Comparison of ENCODE assay signal across 16 cellular contexts in the genomic region with DNA sequence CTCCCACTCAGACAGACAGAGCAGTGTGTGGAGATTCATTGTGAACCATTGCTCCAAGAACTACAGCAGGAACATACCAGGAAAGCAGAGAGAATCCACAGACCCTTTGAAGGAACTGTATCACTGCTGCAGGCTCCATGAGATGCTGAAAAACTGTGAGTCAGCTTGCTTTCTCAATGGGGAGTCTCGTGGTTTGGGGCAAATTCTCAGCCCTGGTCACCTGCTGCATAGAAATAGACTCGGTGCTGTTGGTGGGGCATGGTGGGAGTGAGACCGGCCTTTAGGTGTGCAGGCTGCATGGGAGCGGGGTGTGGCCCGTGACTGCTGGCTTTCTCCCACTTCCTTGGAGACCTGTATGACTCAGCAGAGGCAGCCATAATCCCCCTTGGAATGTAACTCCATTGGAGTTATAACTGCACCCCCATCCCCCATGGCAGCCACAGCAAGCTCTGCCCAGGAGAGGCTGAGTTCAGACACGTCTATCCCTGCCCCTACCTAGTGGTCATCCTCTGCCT. TPM values are rescaled to one million over a fixed set of nuclear protein-coding genes. Genes with fewer than 3 reads are reported as not detected.
DNase-seq lines count a peak whose midpoint lies in the region; ATAC-seq and TF ChIP-seq lines count a peak whose summit lies in the region.
"Had no signal": no experiment of that assay in that cellular context is flagged by ENCODE, and none has a peak within 500 bp of the region (broad histone marks: within the 10 kb centered on the region; RNA-seq: fewer than 3 reads in every experiment).

No MANE protein-coding gene starts in this region.

- peak overlapping the region; percentile 87 for H3K27ac ChIP-seq in HCT116 (ENCODE audit: low read depth, low read length)
- H3K27ac ChIP-seq in Panc1 (ENCODE audit: low read length), result peak overlapping the region; percentile 17; the same call in 1 of the 2 replicates
- H3K27ac ChIP-seq: Peyer's patch had no signal

- H3K4me1 ChIP-seq in HCT116 (ENCODE audit: control insufficient read depth in 1 of 2, insufficient read depth in 2 of 2, low read length in 2 of 2) (peaks cover 33 to 58% of the 10 kb centered on the region in 2 experiments), Panc1 (ENCODE audit: control insufficient read depth, insufficient read depth, low read length) (peaks cover 3% of the 10 kb centered on the region; the same call in 1 of the 2 replicates), skeletal muscle satellite cell (ENCODE audit: control insufficient read depth, insufficient read depth, low read length) (peaks cover 22% of the 10 kb centered on the region)
- H3K4me1 ChIP-seq: Peyer's patch had no signal

- peak; percentile 85 for ATAC-seq in HCT116
- peak; percentile 75 for ATAC-seq in Panc1
- ATAC-seq: GM12878, right cardiac atrium had no signal

- H3K9ac ChIP-seq in HCT116 (ENCODE audit: low read length), result peak overlapping the region; percentile 69
- H3K9ac ChIP-seq in skeletal muscle satellite cell (ENCODE audit: low read depth, low read length), result no peak overlapping the region

- peak overlapping the region; percentile 86 for H3K4me2 ChIP-seq in HCT116 (ENCODE audit: low read length)
- H3K4me2 ChIP-seq in skeletal muscle satellite cell (ENCODE audit: low read length), result peak overlapping the region; percentile 32

- CTCF ChIA-PET in HCT116 (lab: Charles Lee) (no interaction called here), Panc1 (lab: Charles Lee) (interaction anchor here (0.6 kb wide), 1 partner anchor 973 kb away, joined by 4 read pairs; no protein-coding TSS in a partner anchor)

- TF ChIP-seq CTCF in HCT116 (IDR thresholded peaks at IDR 0.05 in 2 of 3, conservative IDR thresholded peaks at IDR 0.05 in 1 of 3; ENCODE audit: borderline replicate concordance in 1 of 3, insufficient read depth in 1 of 3, low read depth in 2 of 3, low read length in 2 of 3) (no peak), Panc1 (IDR thresholded peaks at IDR 0.05) (no peak), fibroblast of mammary gland (conservative IDR thresholded peaks at IDR 0.05; ENCODE audit: control insufficient read depth, insufficient read depth, low read depth, low read length) (no peak)

- no peaks in the 10 kb centered on the region for H3K36me3 ChIP-seq in HCT116 (ENCODE audit: control insufficient read depth in 1 of 2, insufficient read depth in 2 of 2, low read length in 2 of 2)
- H3K36me3 ChIP-seq in Panc1 (ENCODE audit: control insufficient read depth, insufficient read depth, low read length), result no peaks in the 10 kb centered on the region
- peaks cover 27% of the 10 kb centered on the region for H3K36me3 ChIP-seq in skeletal muscle satellite cell (ENCODE audit: insufficient read depth, low read length)
- H3K36me3 ChIP-seq: Peyer's patch had no signal

- intact Hi-C loops in HCT116 (cut with micrococcal nuclease), result no loop called here
- intact Hi-C loops in Panc1 (cut with micrococcal nuclease; ENCODE audit: unreplicated experiment), result no loop called here

- H2AFZ ChIP-seq in HCT116 (ENCODE audit: low read depth, low read length, poor library complexity, severe bottlenecking), result no peak overlapping the region

- no peak for TF ChIP-seq POLR2A in HCT116 (IDR thresholded peaks at IDR 0.05; ENCODE audit: borderline replicate concordance, extremely low read depth, insufficient read depth, insufficient read length)

- POLR2A ChIA-PET in HCT116 (lab: Charles Lee), result interaction anchor here (1.2 kb wide), 2 partner anchors 33 to 35 kb away, joined by 3 read pairs; a partner anchor contains a TSS
- POLR2A ChIA-PET in Panc1 (lab: Charles Lee), result interaction anchor here (0.6 to 0.7 kb wide), 2 partner anchors 26 to 907 kb away, joined by 8 to 13 read pairs; no protein-coding TSS in a partner anchor

- H3K79me2 ChIP-seq in HCT116 (ENCODE audit: insufficient read depth, low read length), result peaks cover 36% of the 10 kb centered on the region

- H3K4me3 ChIP-seq in HCT116 (replicated peaks in 1 of 2; ENCODE audit: low read depth in 1 of 2, low read length in 2 of 2) (peak overlapping the region; percentile 28 to 52), Panc1 (ENCODE audit: low read depth in 2 of 2, low read length in 2 of 2) (peak overlapping the region in 1 of 2 experiments; percentile 27; a peak in 2 of 4 replicates), fibroblast of mammary gland (ENCODE audit: control insufficient read depth, low read depth, low read length) (no peak overlapping the region), skeletal muscle satellite cell (ENCODE audit: low read length) (no peak overlapping the region)
- H3K4me3 ChIP-seq: GM12878, Peyer's patch had no signal

- H4K20me1 ChIP-seq in HCT116 (ENCODE audit: insufficient read depth), result no peaks in the 10 kb centered on the region

- RAD21 ChIA-PET in HCT116 (lab: Charles Lee; ENCODE audit: low non-redundant PET in 1 of 2, low total read pairs in 2 of 2, uncharacterized antibody in 2 of 2, unreplicated experiment in 2 of 2), result interaction anchor here in 1 of 2 experiments (0.8 kb wide), 1 partner anchor 35 kb away, joined by 3 read pairs; a partner anchor contains a TSS

- BruUV-seq in HCT116 (replicated peaks; lab: Mats Ljungman, UMichigan) (no TSS peak), Panc1 (replicated peaks; lab: Mats Ljungman, UMichigan) (no TSS peak)

- in situ Hi-C loops in Panc1 (cut with HindIII; ENCODE audit: low pct_unique_long_range_greater_than_20kb, low sequenced_read_pairs), result no loop called here

- peaks cover 0 to 4% of the 10 kb centered on the region in 2 experiments; a peak in 1 of 4 replicates for H3K9me3 ChIP-seq in HCT116 (ENCODE audit: control insufficient read depth in 1 of 2, insufficient read depth in 1 of 2, low read depth in 1 of 2, low read length in 2 of 2)
- H3K9me3 ChIP-seq in Panc1 (ENCODE audit: control insufficient read depth, insufficient read depth, low read depth, low read length), result 0 out of 2 replicates have a peak, but pooled peaks cover 2% of the 10 kb centered on the region
- no peaks in the 10 kb centered on the region for H3K9me3 ChIP-seq in skeletal muscle satellite cell (replicated peaks; ENCODE audit: low read length)
- H3K9me3 ChIP-seq: Peyer's patch had no signal

- no peaks in the 10 kb centered on the region for H3K27me3 ChIP-seq in HCT116 (ENCODE audit: insufficient read depth, low read length)
- H3K27me3 ChIP-seq in Panc1 (ENCODE audit: control insufficient read depth, insufficient read depth, low read length), result no peaks in the 10 kb centered on the region
- no peaks in the 10 kb centered on the region for H3K27me3 ChIP-seq in skeletal muscle satellite cell (ENCODE audit: control insufficient read depth, insufficient read depth, low read length)
- H3K27me3 ChIP-seq: Peyer's patch had no signal

- DNase-seq in HCT116 (ENCODE audit: low read depth, low spot score) (peak; percentile 86), Panc1 (ENCODE audit: low read depth, low spot score) (no peak), fibroblast of mammary gland (ENCODE audit: low read depth) (peak; percentile 15), GM19240 (ENCODE audit: insufficient read length, low spot score) (no peak), NCI-H146 treated with DMSO at 0.1 percent for 48 hours (lab: John Stamatoyannopoulos, UW; ENCODE audit: unreplicated experiment) (no peak), NCI-H2107 treated with DMSO at 0.1 percent for 48 hours (lab: John Stamatoyannopoulos, UW; ENCODE audit: unreplicated experiment) (no peak)
- DNase-seq: activated CD4-positive, alpha-beta memory T cell treated with anti-CD3 and anti-CD28 coated beads, Interleukin-2, amount 10 ng/mL, durations not matched to agents 7 days and 5 days; activated gamma-delta T cell; caudate nucleus; Karpas-422; NCI-H2171; Peyer's patch; right cardiac atrium; substantia nigra had no signal

- 0 out of 2 replicates have a peak, but pooled peaks have one; percentile 0 for TF ChIP-seq RAD21 in HCT116 (IDR thresholded peaks at IDR 0.05; ENCODE audit: low read depth)

- no peaks in the 10 kb centered on the region for H3K9me2 ChIP-seq in HCT116 (ENCODE audit: insufficient read depth)

TF ChIP-seq in HCT116, 20 proteins besides CTCF, POLR2A, EP300 and RAD21 (continues in another document):
- TF ChIP-seq TCF7L2 (IDR thresholded peaks at IDR 0.05; ENCODE audit: borderline replicate concordance, extremely low read depth, insufficient read depth, insufficient read length) (peak; percentile 29), SP1 (IDR thresholded peaks at IDR 0.05; ENCODE audit: low read depth) (peak; percentile 84), CBX3 (IDR thresholded peaks at IDR 0.05; ENCODE audit: low read depth) (peak; percentile 85), YY1 (IDR thresholded peaks at IDR 0.05; ENCODE audit: extremely low read depth, insufficient replicate concordance, low read depth, low read length) (peak; percentile 88)
- TF ChIP-seq, protein P1, sequence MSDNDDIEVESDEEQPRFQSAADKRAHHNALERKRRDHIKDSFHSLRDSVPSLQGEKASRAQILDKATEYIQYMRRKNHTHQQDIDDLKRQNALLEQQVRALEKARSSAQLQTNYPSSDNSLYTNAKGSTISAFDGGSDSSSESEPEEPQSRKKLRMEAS (IDR thresholded peaks at IDR 0.05), result peak; percentile 78
- TF ChIP-seq, protein P2, sequence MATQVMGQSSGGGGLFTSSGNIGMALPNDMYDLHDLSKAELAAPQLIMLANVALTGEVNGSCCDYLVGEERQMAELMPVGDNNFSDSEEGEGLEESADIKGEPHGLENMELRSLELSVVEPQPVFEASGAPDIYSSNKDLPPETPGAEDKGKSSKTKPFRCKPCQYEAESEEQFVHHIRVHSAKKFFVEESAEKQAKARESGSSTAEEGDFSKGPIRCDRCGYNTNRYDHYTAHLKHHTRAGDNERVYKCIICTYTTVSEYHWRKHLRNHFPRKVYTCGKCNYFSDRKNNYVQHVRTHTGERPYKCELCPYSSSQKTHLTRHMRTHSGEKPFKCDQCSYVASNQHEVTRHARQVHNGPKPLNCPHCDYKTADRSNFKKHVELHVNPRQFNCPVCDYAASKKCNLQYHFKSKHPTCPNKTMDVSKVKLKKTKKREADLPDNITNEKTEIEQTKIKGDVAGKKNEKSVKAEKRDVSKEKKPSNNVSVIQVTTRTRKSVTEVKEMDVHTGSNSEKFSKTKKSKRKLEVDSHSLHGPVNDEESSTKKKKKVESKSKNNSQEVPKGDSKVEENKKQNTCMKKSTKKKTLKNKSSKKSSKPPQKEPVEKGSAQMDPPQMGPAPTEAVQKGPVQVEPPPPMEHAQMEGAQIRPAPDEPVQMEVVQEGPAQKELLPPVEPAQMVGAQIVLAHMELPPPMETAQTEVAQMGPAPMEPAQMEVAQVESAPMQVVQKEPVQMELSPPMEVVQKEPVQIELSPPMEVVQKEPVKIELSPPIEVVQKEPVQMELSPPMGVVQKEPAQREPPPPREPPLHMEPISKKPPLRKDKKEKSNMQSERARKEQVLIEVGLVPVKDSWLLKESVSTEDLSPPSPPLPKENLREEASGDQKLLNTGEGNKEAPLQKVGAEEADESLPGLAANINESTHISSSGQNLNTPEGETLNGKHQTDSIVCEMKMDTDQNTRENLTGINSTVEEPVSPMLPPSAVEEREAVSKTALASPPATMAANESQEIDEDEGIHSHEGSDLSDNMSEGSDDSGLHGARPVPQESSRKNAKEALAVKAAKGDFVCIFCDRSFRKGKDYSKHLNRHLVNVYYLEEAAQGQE (IDR thresholded peaks at IDR 0.05; ENCODE audit: low read depth), result no peak

RNA-seq across cellular contexts. Expression of a gene that starts 35.6 kb away (rescaled TPM):
- total RNA-seq in HCT116 (2021; ENCODE audit: unreplicated experiment) (56.7 TPM), Panc1 (2021; ENCODE audit: unreplicated experiment) (32.3 TPM)
- 41.7 and 41.9 TPM in 2 replicates for polyA plus RNA-seq in HCT116 (2012)
- polyA plus RNA-seq in Panc1 (2012; ENCODE audit: insufficient read length), result 10.0 TPM
- 89.5 and 158 TPM in 2 replicates for total RNA-seq in skeletal muscle satellite cell (2012; rRNA removed)

Comparison
In these comparisons a context has a peak if more than half of its experiments do, and no peak if none do; other contexts are left out.
1. DNase-seq: peak in HCT116 (single experiment) and fibroblast of mammary gland (single experiment); none in Panc1 (single experiment), GM19240 (single experiment), NCI-H146 treated with DMSO at 0.1 percent for 48 hours (single experiment) and NCI-H2107 treated with DMSO at 0.1 percent for 48 hours (single experiment).
2. H3K4me3 ChIP-seq: peak in HCT116 (2 of 2); none in fibroblast of mammary gland (single experiment) and skeletal muscle satellite cell (single experiment).